17 cellular contexts compared by ENCODE assay signal in the genomic region with DNA sequence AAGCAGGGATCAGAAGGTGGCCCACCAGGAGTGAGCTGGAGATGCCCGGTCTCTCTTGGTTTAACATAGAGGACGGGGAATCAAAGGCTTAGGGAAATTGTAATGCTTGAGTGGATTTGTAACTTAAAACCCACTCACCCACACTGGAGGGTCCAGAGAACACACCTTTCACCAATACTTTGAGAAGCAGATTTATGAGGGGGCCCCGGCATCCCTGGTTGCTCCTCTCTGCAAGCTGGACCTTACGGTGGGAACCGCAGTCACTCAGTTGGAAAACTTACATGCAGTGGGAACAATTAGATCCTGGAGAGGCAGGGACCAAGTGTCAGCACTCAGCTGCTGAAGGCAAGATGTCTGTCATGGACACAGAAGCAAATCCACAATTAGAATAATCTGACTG. TPM values are rescaled to one million over a fixed set of nuclear protein-coding genes. Genes with fewer than 3 reads are reported as not detected.
"Had no signal": no experiment of that assay in that cellular context is flagged by ENCODE, and none has a peak within 500 bp of the region (broad histone marks: within the 10 kb centered on the region; RNA-seq: fewer than 3 reads in every experiment).

No MANE protein-coding gene starts in this region.

- H3K4me1 ChIP-seq: testis had no signal

- H3K4me3 Mint-ChIP-seq: activated CD4-positive, alpha-beta T cell treated with anti-CD3 and anti-CD28 coated beads, Interleukin-2, amount 10 ng/mL, durations not matched to agents 24 days and 14 days; activated CD8-positive, alpha-beta T cell treated with anti-CD3 and anti-CD28 coated beads, Interleukin-2, amount 10 ng/mL, durations not matched to agents 7 days and 5 days; activated T-cell treated with anti-CD3 and anti-CD28 coated beads, Interleukin-2, amount 50 U/mL, for 24 hours; mesothelial cell of epicardium; type B pancreatic cell had no signal

- H3K27me3 ChIP-seq: heart right ventricle, right atrium auricular region, stomach, testis had no signal

- H3K27me3 Mint-ChIP-seq: activated CD4-positive, alpha-beta T cell treated with anti-CD3 and anti-CD28 coated beads, Interleukin-2, amount 10 ng/mL, durations not matched to agents 24 days and 14 days; activated T-cell treated with anti-CD3 and anti-CD28 coated beads, Interleukin-2, amount 50 U/mL, for 24 hours; type B pancreatic cell had no signal

- H3K9me3 Mint-ChIP-seq: activated CD4-positive, alpha-beta T cell treated with anti-CD3 and anti-CD28 coated beads, Interleukin-2, amount 10 ng/mL, durations not matched to agents 24 days and 14 days; activated T-cell treated with anti-CD3 and anti-CD28 coated beads, Interleukin-2, amount 50 U/mL, for 24 hours; mesothelial cell of epicardium; type B pancreatic cell had no signal

- DNase-seq: activated CD4-positive, alpha-beta T cell treated with anti-CD3 and anti-CD28 coated beads, Interleukin-2, amount 10 ng/mL, durations not matched to agents 24 days and 14 days; activated CD8-positive, alpha-beta T cell treated with anti-CD3 and anti-CD28 coated beads, Interleukin-2, amount 10 ng/mL, durations not matched to agents 7 days and 5 days; activated naive CD4-positive, alpha-beta T cell treated with anti-CD3 and anti-CD28 coated beads, Interleukin-2, amount 50 U/mL, for 16 hours; cortex of kidney; heart right ventricle; lower lobe of right lung; stimulated activated CD4-positive, alpha-beta T cell treated with anti-CD3 and anti-CD28 coated beads, Interleukin-15, amount 100 ng/mL, for 24 hours; stimulated activated CD4-positive, alpha-beta T cell treated with anti-CD3 and anti-CD28 coated beads, Interleukin-2, amount 100 ng/mL, for 48 hours; stomach; T1000; testis had no signal

- H3K27ac ChIP-seq: lower lobe of right lung, right atrium auricular region, skin epidermis, stomach, testis had no signal

- H3K4me3 ChIP-seq: heart right ventricle, lower lobe of right lung, right atrium auricular region, skin epidermis, stomach, testis had no signal

- ATAC-seq: activated CD8-positive, alpha-beta T cell treated with anti-CD3 and anti-CD28 coated beads, Interleukin-2, amount 10 ng/mL, durations not matched to agents 7 days and 5 days; lower lobe of right lung had no signal

- H3K9me3 ChIP-seq: heart right ventricle, lower lobe of right lung, right atrium auricular region, stomach, testis had no signal

- H3K27ac Mint-ChIP-seq: activated CD4-positive, alpha-beta T cell treated with anti-CD3 and anti-CD28 coated beads, Interleukin-2, amount 10 ng/mL, durations not matched to agents 24 days and 14 days; activated CD8-positive, alpha-beta T cell treated with anti-CD3 and anti-CD28 coated beads, Interleukin-2, amount 10 ng/mL, durations not matched to agents 7 days and 5 days; mesothelial cell of epicardium had no signal

RNA-seq across cellular contexts. Expression of gene CCDC8, which starts 45.9 kb away (rescaled TPM):
- total RNA-seq: activated CD4-positive, alpha-beta T cell treated with anti-CD3 and anti-CD28 coated beads, Interleukin-2, amount 10 ng/mL, durations not matched to agents 24 days and 14 days; activated CD8-positive, alpha-beta T cell treated with anti-CD3 and anti-CD28 coated beads, Interleukin-2, amount 10 ng/mL, durations not matched to agents 7 days and 5 days; T-helper 1 cell treated with Interleukin-12 subunit alpha and Interleukin-12 subunit beta and Interleukin-4 antibody, amounts not matched to agents 30 ng/mL and 1 ng/mL, for 36 hours had no signal
